In genomic region chr3:150925751-150926201, GRCh38 we compare ENCODE assay signal across 9 cellular contexts. TPM values are rescaled to one million over a fixed set of nuclear protein-coding genes. Genes with fewer than 3 reads are reported as not detected.
DNase-seq lines count a peak whose midpoint lies in the region; ATAC-seq and TF ChIP-seq lines count a peak whose summit lies in the region.
"Had no signal": no experiment of that assay in that cellular context is flagged by ENCODE, and none has a peak within 500 bp of the region (broad histone marks: within the 10 kb centered on the region; RNA-seq: fewer than 3 reads in every experiment).

No MANE protein-coding gene starts in this region.

- CTCF ChIA-PET in OCI-LY7 (lab: Charles Lee; ENCODE audit: unreplicated experiment): no interaction called here

- H4K20me1 ChIP-seq in OCI-LY7 (ENCODE audit: insufficient read depth, low read length): no peaks in the 10 kb centered on the region

- H2AFZ ChIP-seq in OCI-LY7 (ENCODE audit: low read length): no peak overlapping the region; the same call in 1 of the 2 replicates

- peak overlapping the region in 5 of 7 donors; percentile 20 to 79 (median 46) for H3K27ac Mint-ChIP-seq in CD14-positive monocyte

- POLR2A ChIA-PET in OCI-LY7 (lab: Charles Lee): interaction anchor here (0.8 kb wide), 1 partner anchor 219 kb away, joined by 3 read pairs; no protein-coding TSS in a partner anchor

- intact Hi-C loops in CD14-positive monocyte (cut with micrococcal nuclease) (no loop called here), OCI-LY7 (cut with micrococcal nuclease; ENCODE audit: unreplicated experiment) (loop anchor here (1.0 to 5.0 kb wide), 2 partner anchors 157 to 221 kb away; no protein-coding TSS in a partner anchor), head of caudate nucleus (cut with DNase I) (no loop called here), sigmoid colon (cut with DNase I) (loop anchor here (5.0 kb wide), 1 partner anchor 222 kb away; no protein-coding TSS in a partner anchor)

- H3K36me3 ChIP-seq in OCI-LY7 (ENCODE audit: insufficient read depth, low read length) (no peaks in the 10 kb centered on the region), sigmoid colon (no peaks in the 10 kb centered on the region)

- H3K4me3 ChIP-seq in OCI-LY7 (ENCODE audit: low read depth, low read length, poor library complexity, severe bottlenecking): no peak overlapping the region
- no peak overlapping the region for H3K4me3 ChIP-seq in sigmoid colon
- H3K4me3 ChIP-seq: SK-N-MC had no signal

- TF ChIP-seq EP300 in sigmoid colon (IDR thresholded peaks at IDR 0.05): no peak

- TF ChIP-seq POLR2A in sigmoid colon (IDR thresholded peaks at IDR 0.05): no peak

- H3K4me1 ChIP-seq in OCI-LY7 (ENCODE audit: insufficient read depth, low read length, poor library complexity, severe bottlenecking): no peaks in the 10 kb centered on the region
- peaks cover 0 to 5% (median 2%) of the 10 kb centered on the region in 4 donors for H3K4me1 ChIP-seq in sigmoid colon

- H3K27me3 ChIP-seq in sigmoid colon: no peaks in the 10 kb centered on the region

- H3K27ac ChIP-seq in OCI-LY7 (ENCODE audit: low read depth, low read length, poor library complexity, severe bottlenecking): no peak overlapping the region
- no peak overlapping the region for H3K27ac ChIP-seq in sigmoid colon
- H3K27ac ChIP-seq: SK-N-MC had no signal

- H3K4me2 ChIP-seq in OCI-LY7 (ENCODE audit: low read length): peak overlapping the region; percentile 59; the same call in 1 of the 2 replicates

- TF ChIP-seq CTCF in CD14-positive monocyte (IDR thresholded peaks at IDR 0.05): peak; percentile 51
- peak; percentile 81 for TF ChIP-seq CTCF in OCI-LY7 (conservative IDR thresholded peaks at IDR 0.05; ENCODE audit: low read length)
- peak in 3 of 4 experiments; percentile 28 to 37 (median 36) for TF ChIP-seq CTCF in sigmoid colon (IDR thresholded peaks at IDR 0.05)

- H3K27me3 Mint-ChIP-seq in CD14-positive monocyte (ENCODE audit: low read depth in 3 of 3): peaks cover 0 to 6% (median 3%) of the 10 kb centered on the region in 3 donors

- no peaks in the 10 kb centered on the region for H3K36me3 Mint-ChIP-seq in CD14-positive monocyte

- ATAC-seq in HG03432 (IDR thresholded peaks at IDR 0.05; ENCODE audit: unreplicated experiment): peak; percentile 96
- ATAC-seq in GM18517 (IDR thresholded peaks at IDR 0.05; ENCODE audit: unreplicated experiment): no peak

- H3K9me2 ChIP-seq in OCI-LY7 (ENCODE audit: insufficient read depth, low read length): no peaks in the 10 kb centered on the region

- peak; percentile 67 for DNase-seq in CD14-positive monocyte (ENCODE audit: low spot score)
- peak; percentile 39 for DNase-seq in GM19240 (ENCODE audit: insufficient read length, low spot score)
- peak; percentile 47 for DNase-seq in OCI-LY7 (ENCODE audit: low spot score)
- peak; percentile 77 to 82 for DNase-seq in activated T-cell treated with anti-CD3 and anti-CD28 coated beads, Interleukin-2, amount 50 U/mL, for 48 hours
- peak; percentile 21 to 86 (median 68) for DNase-seq in head of caudate nucleus
- DNase-seq in sigmoid colon: no peak

- peak overlapping the region; percentile 71 to 86 for H3K4me3 Mint-ChIP-seq in CD14-positive monocyte

- no peaks in the 10 kb centered on the region for H3K79me2 ChIP-seq in OCI-LY7 (ENCODE audit: insufficient read depth, low read depth, low read length)

- no peaks in the 10 kb centered on the region for H3K9me3 ChIP-seq in OCI-LY7 (ENCODE audit: low read length)
- no peaks in the 10 kb centered on the region for H3K9me3 ChIP-seq in sigmoid colon

- H3K9me3 Mint-ChIP-seq in CD14-positive monocyte: peaks cover 0 to 5% (median 0%) of the 10 kb centered on the region in 7 donors

- BruUV-seq in OCI-LY7 (replicated peaks; lab: Mats Ljungman, UMichigan): no TSS peak

- H3K4me1 Mint-ChIP-seq in CD14-positive monocyte: peaks cover 11% of the 10 kb centered on the region

- WGBS in sigmoid colon, 2 donors: 7 to 13% methylated on average over 14 of the region's 14 CpGs

RNA-seq across cellular contexts. Expression of gene MINDY4B, which starts 20.5 kb away (rescaled TPM):
- polyA plus RNA-seq in CD14-positive monocyte (not detected), sigmoid colon (not detected)
- not detected in 2 replicates for total RNA-seq in OCI-LY7 (2014; rRNA removed; shearing (Covaris generic))
- total RNA-seq in OCI-LY7 (2022) (not detected in 2 replicates), sigmoid colon (not detected)

RNA-seq across cellular contexts. Expression of gene CLRN1, which starts 46.8 kb away (rescaled TPM):
- polyA plus RNA-seq in CD14-positive monocyte (not detected), sigmoid colon (not detected)
- not detected in 2 replicates for total RNA-seq in OCI-LY7 (2014; rRNA removed; shearing (Covaris generic))
- total RNA-seq in OCI-LY7 (2022) (not detected in 2 replicates), sigmoid colon (not detected)

Comparison
In these comparisons a context has a peak if more than half of its experiments do, and no peak if none do; other contexts are left out.
1. intact Hi-C loops: an anchor here in OCI-LY7 (1.0 to 5.0 kb wide) and sigmoid colon (5.0 kb wide); none called in CD14-positive monocyte and head of caudate nucleus.